ENCODE assay signal across 23 cellular contexts in genomic region chr12:109160873-109161272, GRCh38. TPM values are rescaled to one million over a fixed set of nuclear protein-coding genes. Genes with fewer than 3 reads are reported as not detected.
DNase-seq lines count a peak whose midpoint lies in the region; ATAC-seq, FAIRE-seq and TF ChIP-seq lines count a peak whose summit lies in the region.
"Had no signal": no experiment of that assay in that cellular context is flagged by ENCODE, and none has a peak within 500 bp of the region (broad histone marks: within the 10 kb centered on the region; RNA-seq: fewer than 3 reads in every experiment).

No MANE protein-coding gene starts in this region.

- 21 to 58% methylated on average over 4 of the region's 4 CpGs for WGBS in gastroesophageal sphincter (ENCODE audit: low coverage in 1 of 2), 2 donors
- WGBS in transverse colon (ENCODE audit: low coverage in 1 of 2), 2 donors, result 77 to 86% methylated on average over 4 of the region's 4 CpGs

- H3K4me1 ChIP-seq in gastroesophageal sphincter (peaks cover 3 to 98% (median 31%) of the 10 kb centered on the region in 3 donors), kidney (ENCODE audit: control insufficient read depth in 1 of 2, insufficient read depth in 1 of 2, low read depth in 1 of 2, low read length in 2 of 2) (peaks cover 9 to 22% of the 10 kb centered on the region in 2 donors), rectal smooth muscle tissue (ENCODE audit: control insufficient read depth, insufficient read depth, low read length) (peaks cover 25% of the 10 kb centered on the region), transverse colon (peaks cover 4 to 27% (median 12%) of the 10 kb centered on the region in 4 donors)
- H3K4me1 ChIP-seq: SJSA1 had no signal

- H3K4me1 Mint-ChIP-seq in CD14-positive monocyte, result peaks cover 21% of the 10 kb centered on the region

- H3K27me3 ChIP-seq in gastroesophageal sphincter, result no peaks in the 10 kb centered on the region
- H3K27me3 ChIP-seq in rectal smooth muscle tissue (ENCODE audit: control insufficient read depth, insufficient read depth, low read length), result no peaks in the 10 kb centered on the region
- no peaks in the 10 kb centered on the region for H3K27me3 ChIP-seq in transverse colon
- H3K27me3 ChIP-seq: Peyer's patch, SJSA1, suprapubic skin had no signal

- H3K27ac Mint-ChIP-seq in CD14-positive monocyte, result no peak overlapping the region
- H3K27ac Mint-ChIP-seq: activated CD8-positive, alpha-beta T cell treated with anti-CD3 and anti-CD28 coated beads for 36 hours; H9 had no signal

- DNase-seq in kidney (no peak), transverse colon (no peak), NCI-H1417 (lab: John Stamatoyannopoulos, UW) (no peak), CD14-positive monocyte (ENCODE audit: low spot score) (no peak)
- DNase-seq in central memory CD4-positive, alpha-beta T cell, result no peak
- DNase-seq: activated CD4-positive, CD25-positive, alpha-beta regulatory T cell treated with anti-CD3 and anti-CD28 coated beads, Interleukin-2, amount 50 U/mL, for 72 hours; activated CD8-positive, alpha-beta T cell treated with anti-CD3 and anti-CD28 coated beads for 36 hours; activated gamma-delta T cell; cortex of kidney; H9; kidney glomerular epithelial cell; MV-4-11; naive thymus-derived CD8-positive, alpha-beta T cell; NCI-H1694 treated with DMSO at 0.1 percent for 48 hours; NCI-H526; Peyer's patch; T-helper 1 cell had no signal

- H3K36me3 ChIP-seq in gastroesophageal sphincter, result peaks cover 0 to 15% of the 10 kb centered on the region in 2 donors
- no peaks in the 10 kb centered on the region for H3K36me3 ChIP-seq in kidney (ENCODE audit: control insufficient read depth in 1 of 2, insufficient read depth in 2 of 2, low read length in 2 of 2)
- peaks cover 2% of the 10 kb centered on the region for H3K36me3 ChIP-seq in rectal smooth muscle tissue (ENCODE audit: control insufficient read depth, insufficient read depth, low read length)
- no peaks in the 10 kb centered on the region for H3K36me3 ChIP-seq in transverse colon
- H3K36me3 ChIP-seq: Peyer's patch, SJSA1, suprapubic skin had no signal

- H3K4me3 ChIP-seq in gastroesophageal sphincter (peak overlapping the region in 1 of 2 donors; percentile 0), kidney (ENCODE audit: low read length in 2 of 2) (no peak overlapping the region), rectal smooth muscle tissue (ENCODE audit: low read length) (peak overlapping the region; percentile 9), transverse colon (no peak overlapping the region)
- H3K4me3 ChIP-seq: Peyer's patch, SJSA1, suprapubic skin had no signal

- no peak for ATAC-seq in gastroesophageal sphincter
- ATAC-seq: activated CD8-positive, alpha-beta T cell treated with anti-CD3 and anti-CD28 coated beads for 36 hours; naive thymus-derived CD8-positive, alpha-beta T cell had no signal

- peaks cover 0 to 1% (median 0%) of the 10 kb centered on the region in 3 donors for H3K27me3 Mint-ChIP-seq in CD14-positive monocyte (ENCODE audit: low read depth in 3 of 3)
- H3K27me3 Mint-ChIP-seq: activated CD8-positive, alpha-beta T cell treated with anti-CD3 and anti-CD28 coated beads for 36 hours; naive thymus-derived CD8-positive, alpha-beta T cell had no signal

- TF ChIP-seq EP300 in gastroesophageal sphincter (IDR thresholded peaks at IDR 0.05), result no peak
- no peak for TF ChIP-seq EP300 in transverse colon (IDR thresholded peaks at IDR 0.05; ENCODE audit: low read depth)

- no peak overlapping the region for H3K9ac ChIP-seq in kidney (ENCODE audit: low read length in 2 of 2)
- no peak overlapping the region for H3K9ac ChIP-seq in rectal smooth muscle tissue (ENCODE audit: low read length)

- no peaks in the 10 kb centered on the region for H3K9me3 Mint-ChIP-seq in CD14-positive monocyte
- H3K9me3 Mint-ChIP-seq: activated CD8-positive, alpha-beta T cell treated with anti-CD3 and anti-CD28 coated beads for 36 hours; H9 had no signal

- TF ChIP-seq CTCF in gastroesophageal sphincter (IDR thresholded peaks at IDR 0.05), result no peak
- TF ChIP-seq CTCF in kidney (IDR thresholded peaks at IDR 0.05; ENCODE audit: borderline replicate concordance, extremely low read depth, insufficient read depth), result no peak
- TF ChIP-seq CTCF in transverse colon (IDR thresholded peaks at IDR 0.05), result no peak
- no peak for TF ChIP-seq CTCF in CD14-positive monocyte (IDR thresholded peaks at IDR 0.05)

- intact Hi-C loops in kidney (cut with DNase I), result no loop called here
- intact Hi-C loops in transverse colon (cut with DNase I; ENCODE audit: low total_unique reads), result no loop called here
- intact Hi-C loops in CD14-positive monocyte (cut with micrococcal nuclease), result no loop called here

- peak overlapping the region; percentile 75 to 97 (median 92) for H3K27ac ChIP-seq in gastroesophageal sphincter
- peak overlapping the region; percentile 71 to 78 for H3K27ac ChIP-seq in kidney (ENCODE audit: low read depth in 2 of 2, low read length in 2 of 2)
- H3K27ac ChIP-seq in rectal smooth muscle tissue (ENCODE audit: low read depth, low read length), result peak overlapping the region; percentile 68
- peak overlapping the region; percentile 8 to 61 (median 57) for H3K27ac ChIP-seq in transverse colon
- H3K27ac ChIP-seq: C4-2B, SJSA1, suprapubic skin had no signal

- no peak for FAIRE-seq in kidney (lab: Jason Lieb, UNC)
- FAIRE-seq: endometrium had no signal

- TF ChIP-seq POLR2A in gastroesophageal sphincter (IDR thresholded peaks at IDR 0.05) (no peak), transverse colon (IDR thresholded peaks at IDR 0.05) (no peak)

- H3K4me3 Mint-ChIP-seq in CD14-positive monocyte, result no peak overlapping the region
- H3K4me3 Mint-ChIP-seq: activated CD8-positive, alpha-beta T cell treated with anti-CD3 and anti-CD28 coated beads for 36 hours; H9; naive thymus-derived CD8-positive, alpha-beta T cell had no signal

- H3K36me3 Mint-ChIP-seq in CD14-positive monocyte, result peaks cover 0 to 2% of the 10 kb centered on the region in 2 donors

- H3K9me3 ChIP-seq in gastroesophageal sphincter (no peaks in the 10 kb centered on the region), kidney (ENCODE audit: control insufficient read depth in 1 of 2, low read length in 2 of 2) (no peaks in the 10 kb centered on the region), transverse colon (no peaks in the 10 kb centered on the region)
- H3K9me3 ChIP-seq: Peyer's patch, SJSA1, suprapubic skin had no signal

- in situ Hi-C loops in transverse colon (cut with MboI; ENCODE audit: low pct_ligation_motif_present in 1 of 4, low pct_unique_long_range_greater_than_20kb in 1 of 4, low sequenced_read_pairs in 3 of 4), result no loop called here

RNA-seq across cellular contexts. Expression of gene ACACB, which starts 44.5 kb away (rescaled TPM):
- total RNA-seq in gastroesophageal sphincter (100 to 1,000 TPM in 3 of 4 donors, 10 to 100 TPM in 1; 49.4 to 230 (median 138) TPM), kidney (56.8 TPM), transverse colon (100 to 1,000 TPM in 2 of 4 donors, 10 to 100 TPM in 2; 69.5 to 132 (median 93.6) TPM)
- polyA plus RNA-seq in kidney (ENCODE audit: insufficient read depth, low read depth, low replicate concordance) (13.8 TPM), CD14-positive monocyte (1 to 10 TPM in 1 of 2 donors, under 1 TPM in 1; 0.14 to 1.9 TPM)
